ENCODE assay signal across 14 cellular contexts in the genomic region with DNA sequence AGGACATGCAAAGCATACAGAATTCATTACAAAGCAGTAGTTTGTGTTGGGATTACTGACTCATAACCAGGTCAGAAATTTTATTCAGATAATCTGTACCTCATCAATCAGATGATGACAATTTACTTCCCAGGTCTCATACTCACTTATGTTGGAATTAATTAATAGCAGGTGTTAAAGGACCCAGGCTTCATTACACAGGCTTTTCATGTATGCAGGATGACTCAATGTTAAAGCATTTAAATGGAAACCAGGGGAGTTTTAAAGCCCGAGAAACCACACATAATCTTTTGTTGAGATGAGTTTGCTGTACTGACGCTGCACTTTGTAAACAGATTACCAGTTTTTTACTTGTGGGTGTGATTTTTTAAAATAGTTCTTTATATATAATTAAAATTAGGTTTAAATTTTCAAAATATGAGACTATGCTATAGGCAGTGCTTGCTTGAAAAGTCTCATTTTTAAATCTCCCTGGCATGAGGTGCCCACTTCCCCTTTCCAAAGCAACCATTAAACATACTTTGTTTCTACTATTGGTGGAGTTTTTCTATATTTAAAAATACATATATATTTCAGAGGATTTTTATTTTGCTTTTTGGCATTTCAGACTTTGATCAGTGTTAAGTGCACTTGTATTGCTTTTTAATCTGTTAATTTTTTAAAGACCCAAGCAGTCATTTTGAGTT. TPM values are rescaled to one million over a fixed set of nuclear protein-coding genes. Genes with fewer than 3 reads are reported as not detected.
DNase-seq lines count a peak whose midpoint lies in the region; ATAC-seq, FAIRE-seq and TF ChIP-seq lines count a peak whose summit lies in the region.
"Had no signal": no experiment of that assay in that cellular context is flagged by ENCODE, and none has a peak within 500 bp of the region (broad histone marks: within the 10 kb centered on the region; RNA-seq: fewer than 3 reads in every experiment).

No MANE protein-coding gene starts in this region.

- H3K9ac ChIP-seq in neuronal stem cell (ENCODE audit: low read depth, low read length, poor library complexity): no peak overlapping the region

- no peak for DNase-seq in activated T-cell treated with anti-CD3 and anti-CD28 coated beads, Interleukin-2, amount 50 U/mL, for 72 hours
- DNase-seq in activated T-cell treated with anti-CD3 and anti-CD28 coated beads for 4 hours (no peak), T-cell (no peak), fibroblast of the aortic adventitia (ENCODE audit: low read depth) (peak; percentile 92), urothelium cell line (ENCODE audit: low spot score) (peak; percentile 10), neuronal stem cell (ENCODE audit: low spot score) (no peak), left cardiac atrium (no peak)
- DNase-seq: activated naive CD4-positive, alpha-beta T cell treated with anti-CD3 and anti-CD28 coated beads, Interleukin-2, amount 50 U/mL, for 16 hours; C1 segment of cervical spinal cord; mucosa of descending colon; NCI-H1436; stomach had no signal

- H3K4me3 Mint-ChIP-seq in activated T-cell treated with anti-CD3 and anti-CD28 coated beads, Interleukin-2, amount 50 U/mL, for 72 hours: no peak overlapping the region
- no peak overlapping the region for H3K4me3 Mint-ChIP-seq in T-cell

- no peak overlapping the region for H3K14ac ChIP-seq in neuronal stem cell (ENCODE audit: low read length)

- peaks cover 11 to 27% of the 10 kb centered on the region in 2 donors for H3K36me3 Mint-ChIP-seq in activated T-cell treated with anti-CD3 and anti-CD28 coated beads, Interleukin-2, amount 50 U/mL, for 72 hours (ENCODE audit: insufficient read depth in 2 of 2)
- H3K36me3 Mint-ChIP-seq in T-cell: peaks cover 34% of the 10 kb centered on the region

- H3K4me3 ChIP-seq in fibroblast of the aortic adventitia (ENCODE audit: low read depth, low read length) (no peak overlapping the region), neuronal stem cell (ENCODE audit: low read length in 2 of 2) (no peak overlapping the region)
- H3K4me3 ChIP-seq: mucosa of descending colon, stomach had no signal

- TF ChIP-seq CTCF in fibroblast of the aortic adventitia (IDR thresholded peaks at IDR 0.05; ENCODE audit: insufficient read depth, low read length): no peak

- no peak overlapping the region for H2AK5ac ChIP-seq in neuronal stem cell (ENCODE audit: low read depth, low read length)

- intact Hi-C loops in left cardiac atrium (cut with DNase I): no loop called here

- H3K9me3 ChIP-seq in neuronal stem cell (replicated peaks in 1 of 2; ENCODE audit: control insufficient read depth in 2 of 2, insufficient read depth in 1 of 2, low read depth in 1 of 2, low read length in 2 of 2): no peaks in the 10 kb centered on the region
- H3K9me3 ChIP-seq: mucosa of descending colon, stomach had no signal

- H3K4me2 ChIP-seq in neuronal stem cell (ENCODE audit: insufficient read depth, low read length, poor library complexity, severe bottlenecking): no peak overlapping the region

- H4K8ac ChIP-seq in neuronal stem cell (ENCODE audit: low read depth, low read length): no peak overlapping the region

- no peak overlapping the region for H2AFZ ChIP-seq in neuronal stem cell (ENCODE audit: low read length)

- POLR2A ChIA-PET in T-cell (lab: Charles Lee): no interaction called here

- no peaks in the 10 kb centered on the region for H3K27me3 Mint-ChIP-seq in activated T-cell treated with anti-CD3 and anti-CD28 coated beads, Interleukin-2, amount 50 U/mL, for 72 hours (ENCODE audit: low read depth)
- H3K27me3 Mint-ChIP-seq in T-cell: no peaks in the 10 kb centered on the region

- FAIRE-seq in urothelium cell line (lab: Jason Lieb, UNC): no peak

- no peaks in the 10 kb centered on the region for H3K4me1 ChIP-seq in neuronal stem cell (ENCODE audit: control insufficient read depth in 2 of 2, insufficient read depth in 1 of 2, low read depth in 1 of 2, low read length in 2 of 2)

- no peaks in the 10 kb centered on the region for H3K27me3 ChIP-seq in neuronal stem cell (ENCODE audit: control insufficient read depth in 3 of 3, insufficient read depth in 3 of 3, low read depth in 1 of 3, low read length in 3 of 3)
- H3K27me3 ChIP-seq: stomach had no signal

- no peak overlapping the region for H3K23ac ChIP-seq in neuronal stem cell (ENCODE audit: low read depth, low read length, poor library complexity)

- no peak overlapping the region for H2BK12ac ChIP-seq in neuronal stem cell (ENCODE audit: low read length)

- H2BK120ac ChIP-seq in neuronal stem cell (ENCODE audit: low read depth, low read length): no peak overlapping the region

- no peak overlapping the region for H3K27ac ChIP-seq in neuronal stem cell (replicated peaks; ENCODE audit: low read length)
- H3K27ac ChIP-seq: stomach, VCaP had no signal

- no peak overlapping the region for H2BK15ac ChIP-seq in neuronal stem cell (ENCODE audit: low read length)

- no peaks in the 10 kb centered on the region for H3K9me3 Mint-ChIP-seq in activated T-cell treated with anti-CD3 and anti-CD28 coated beads, Interleukin-2, amount 50 U/mL, for 72 hours
- no peaks in the 10 kb centered on the region for H3K9me3 Mint-ChIP-seq in T-cell

- no peak overlapping the region for H3K18ac ChIP-seq in neuronal stem cell (ENCODE audit: low read length)

- H3K4ac ChIP-seq in neuronal stem cell (ENCODE audit: low read length): no peak overlapping the region

- H3K4me1 Mint-ChIP-seq in activated T-cell treated with anti-CD3 and anti-CD28 coated beads, Interleukin-2, amount 50 U/mL, for 72 hours (ENCODE audit: low read depth): peaks cover 21% of the 10 kb centered on the region
- H3K4me1 Mint-ChIP-seq in T-cell: no peaks in the 10 kb centered on the region

- H2BK5ac ChIP-seq in neuronal stem cell (ENCODE audit: low read length): no peak overlapping the region

- H3K79me1 ChIP-seq in neuronal stem cell (ENCODE audit: low read depth, low read length): no peaks in the 10 kb centered on the region

- H4K91ac ChIP-seq in neuronal stem cell (ENCODE audit: low read depth, low read length, poor library complexity): no peak overlapping the region

- no CpG with 5 or more reads among the region's 2 CpGs for WGBS in neuronal stem cell (ENCODE audit: extremely low coverage in 2 of 2, insufficient read length in 2 of 2, insufficient replicate concordance in 1 of 2), 2 donors

- H3K27ac Mint-ChIP-seq in activated T-cell treated with anti-CD3 and anti-CD28 coated beads, Interleukin-2, amount 50 U/mL, for 72 hours: peak overlapping the region; percentile 18
- H3K27ac Mint-ChIP-seq in T-cell: peak overlapping the region; percentile 17 to 41

- H3K36me3 ChIP-seq in neuronal stem cell (replicated peaks in 1 of 2; ENCODE audit: control insufficient read depth in 2 of 2, insufficient read depth in 2 of 2, low read length in 2 of 2): peaks cover 6 to 99% of the 10 kb centered on the region in 2 donors

- CTCF ChIA-PET in T-cell (lab: Charles Lee): no interaction called here

- ATAC-seq in activated T-cell treated with anti-CD3 and anti-CD28 coated beads, Interleukin-2, amount 50 U/mL, for 72 hours (replicated peaks in 1 of 2): peak; percentile 25 to 31
- ATAC-seq in T-cell (replicated peaks in 1 of 4) (no peak), left cardiac atrium (no peak), GM18502 (IDR thresholded peaks at IDR 0.05; ENCODE audit: poor library complexity, unreplicated experiment) (no peak)
- ATAC-seq: mucosa of descending colon had no signal

RNA-seq across cellular contexts. Expression of gene CEP57, which starts 41.0 kb away (rescaled TPM):
- total RNA-seq in activated T-cell treated with anti-CD3 and anti-CD28 coated beads, Interleukin-2, amount 50 U/mL, for 72 hours: 100 to 1,000 TPM; 159 to 168 TPM
- total RNA-seq in T-cell: 10 to 100 TPM; 57.6 to 69.6 (median 65.0) TPM
- total RNA-seq in fibroblast of the aortic adventitia (ENCODE audit: low replicate concordance): 26.8 and 68.1 TPM in 2 replicates
- polyA plus RNA-seq in neuronal stem cell (2013, experiment 1 of 2): 72.7 TPM
- polyA plus RNA-seq in neuronal stem cell (2013, experiment 2 of 2): 73.7 TPM
- total RNA-seq in left cardiac atrium: 10 to 100 TPM; 21.8 to 26.0 TPM

RNA-seq across cellular contexts. Expression of gene FAM76B, which starts 41.8 kb away (rescaled TPM):
- 10 to 100 TPM; 60.6 to 64.0 TPM for total RNA-seq in activated T-cell treated with anti-CD3 and anti-CD28 coated beads, Interleukin-2, amount 50 U/mL, for 72 hours
- total RNA-seq in T-cell (10 to 100 TPM; 41.5 to 81.0 (median 45.4) TPM), fibroblast of the aortic adventitia (ENCODE audit: low replicate concordance) (19.3 and 26.2 TPM in 2 replicates), left cardiac atrium (10 to 100 TPM in 1 of 2 donors, 1 to 10 TPM in 1; 8.0 to 11.4 TPM)
- polyA plus RNA-seq in neuronal stem cell (2013, experiment 1 of 2): 39.2 TPM
- polyA plus RNA-seq in neuronal stem cell (2013, experiment 2 of 2): 40.7 TPM

Comparison
In these comparisons a context has a peak if more than half of its experiments do, and no peak if none do; other contexts are left out.
1. ATAC-seq: peak in activated T-cell treated with anti-CD3 and anti-CD28 coated beads, Interleukin-2, amount 50 U/mL, for 72 hours (2 of 2); none in T-cell (0 of 4), left cardiac atrium (0 of 2) and GM18502 (single experiment).
2. DNase-seq: peak in fibroblast of the aortic adventitia (single experiment) and urothelium cell line (single experiment); none in activated T-cell treated with anti-CD3 and anti-CD28 coated beads, Interleukin-2, amount 50 U/mL, for 72 hours (0 of 2), activated T-cell treated with anti-CD3 and anti-CD28 coated beads for 4 hours (single experiment), T-cell (0 of 34), neuronal stem cell (single experiment) and left cardiac atrium (single experiment).